In the genomic region with DNA sequence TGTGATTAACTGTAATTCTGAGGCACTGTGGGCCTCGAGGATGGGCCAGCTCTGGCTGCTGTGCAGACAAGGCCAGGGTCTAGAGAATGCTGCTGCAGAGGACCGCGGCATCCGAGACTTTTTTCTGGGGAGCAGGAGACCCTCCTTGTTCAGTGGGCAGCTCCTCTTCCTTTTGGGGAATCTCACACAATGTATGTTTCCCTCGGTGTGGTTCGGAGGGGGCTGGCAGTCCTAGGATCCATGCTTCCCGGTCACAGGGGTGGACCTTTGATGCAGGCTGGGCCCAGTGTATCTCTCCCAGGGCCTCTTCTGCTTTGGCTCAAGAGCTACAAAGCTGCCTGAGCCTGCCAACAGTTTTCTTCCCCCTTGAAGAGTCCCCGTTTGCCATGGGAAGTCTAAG, we compare ENCODE assay signal across 15 cellular contexts. TPM values are rescaled to one million over a fixed set of nuclear protein-coding genes. Genes with fewer than 3 reads are reported as not detected.
"Had no signal": no experiment of that assay in that cellular context is flagged by ENCODE, and none has a peak within 500 bp of the region (broad histone marks: within the 10 kb centered on the region; RNA-seq: fewer than 3 reads in every experiment).

No MANE protein-coding gene starts in this region.

- H3K4me3 ChIP-seq: colonic mucosa, gastrocnemius medialis, heart right ventricle, SK-N-MC had no signal

- H3K4me1 ChIP-seq: colonic mucosa, gastrocnemius medialis, heart right ventricle, parathyroid adenoma had no signal

- H3K27me3 ChIP-seq: colonic mucosa, gastrocnemius medialis, heart right ventricle had no signal

- H3K9ac ChIP-seq: parathyroid adenoma had no signal

- ATAC-seq: gastrocnemius medialis, heart right ventricle, left lobe of liver had no signal

- H2AFZ ChIP-seq: parathyroid adenoma had no signal

- H3K9me3 ChIP-seq: colonic mucosa, gastrocnemius medialis had no signal

- H3K27ac ChIP-seq: colonic mucosa, gastrocnemius medialis, heart right ventricle, parathyroid adenoma, SK-N-MC, VCaP had no signal

- H3K79me2 ChIP-seq: parathyroid adenoma had no signal

- DNase-seq: activated CD4-positive, alpha-beta T cell treated with anti-CD3 and anti-CD28 coated beads for 4 hours; activated gamma-delta T cell; activated T-cell treated with anti-CD3 and anti-CD28 coated beads, Interleukin-2, amount 50 U/mL, for 1 hour; colonic mucosa; effector CD8-positive, alpha-beta T cell; gastrocnemius medialis; heart right ventricle; small intestine; T-helper 1 cell; trophoblast cell had no signal

- H3K36me3 ChIP-seq: colonic mucosa, gastrocnemius medialis, heart right ventricle had no signal

RNA-seq across cellular contexts. Expression of gene MYEOV, which starts 31.5 kb away (rescaled TPM):
- total RNA-seq: cardiac septum, heart right ventricle had no signal
